15 cellular contexts compared by ENCODE assay signal in genomic region chr3:169286992-169287391, GRCh38.
DNase-seq lines count a peak whose midpoint lies in the region; ATAC-seq and TF ChIP-seq lines count a peak whose summit lies in the region.
"Had no signal": no experiment of that assay in that cellular context is flagged by ENCODE, and none has a peak within 500 bp of the region (broad histone marks: within the 10 kb centered on the region; RNA-seq: fewer than 3 reads in every experiment).

No MANE protein-coding gene starts in this region.

- ATAC-seq in left lung, result no peak
- ATAC-seq in upper lobe of left lung (ENCODE audit: low FRiP score in 2 of 2), result no peak
- ATAC-seq in GM21786 (IDR thresholded peaks at IDR 0.05; ENCODE audit: unreplicated experiment), result no peak
- ATAC-seq: GM12878 had no signal

- no peak for TF ChIP-seq POLR2A in upper lobe of left lung (IDR thresholded peaks at IDR 0.05)

- H3K36me3 ChIP-seq in cardiac muscle cell (no peaks in the 10 kb centered on the region), right atrium auricular region (no peaks in the 10 kb centered on the region), left lung (no peaks in the 10 kb centered on the region), upper lobe of left lung (no peaks in the 10 kb centered on the region)
- H3K36me3 ChIP-seq: esophagus muscularis mucosa had no signal

- H3K27me3 Mint-ChIP-seq in HFFc6 (ENCODE audit: insufficient read depth), result peaks cover 2% of the 10 kb centered on the region; the same call in 1 of the 2 replicates

- no peak for TF ChIP-seq EP300 in upper lobe of left lung (IDR thresholded peaks at IDR 0.05)

- DNase-seq in cardiac muscle cell (ENCODE audit: low read depth in 1 of 2, low spot score in 1 of 2), result no peak
- DNase-seq in right atrium auricular region (ENCODE audit: low spot score), result no peak
- peak; percentile 78 for DNase-seq in NCI-H510A treated with DMSO at 0.1 percent for 48 hours (lab: John Stamatoyannopoulos, UW)
- DNase-seq in left lung, result no peak
- no peak for DNase-seq in upper lobe of left lung
- no peak for DNase-seq in HFFc6
- no peak for DNase-seq in EL
- DNase-seq: activated CD4-positive, CD25-positive, alpha-beta regulatory T cell; DND-41; IMR-90; NCI-H1436; testis had no signal

- peak overlapping the region; percentile 75 for H3K27ac ChIP-seq in cardiac muscle cell
- no peak overlapping the region for H3K27ac ChIP-seq in right atrium auricular region
- peak overlapping the region; percentile 38 to 67 for H3K27ac ChIP-seq in left lung
- peak overlapping the region; percentile 28 to 67 (median 46) for H3K27ac ChIP-seq in upper lobe of left lung
- H3K27ac ChIP-seq: esophagus muscularis mucosa, testis had no signal

- intact Hi-C loops in left lung (cut with DNase I), result no loop called here

- H3K36me3 Mint-ChIP-seq in HFFc6 (ENCODE audit: low read depth), result no peaks in the 10 kb centered on the region

- no peaks in the 10 kb centered on the region for H3K27me3 ChIP-seq in cardiac muscle cell
- no peaks in the 10 kb centered on the region for H3K27me3 ChIP-seq in right atrium auricular region
- H3K27me3 ChIP-seq in left lung, result no peaks in the 10 kb centered on the region
- no peaks in the 10 kb centered on the region for H3K27me3 ChIP-seq in upper lobe of left lung
- H3K27me3 ChIP-seq: esophagus muscularis mucosa, testis had no signal

- H3K4me1 ChIP-seq in cardiac muscle cell (ENCODE audit: low read depth) (peaks cover 25% of the 10 kb centered on the region), right atrium auricular region (peaks cover 0 to 14% of the 10 kb centered on the region in 2 donors), left lung (peaks cover 8 to 11% of the 10 kb centered on the region in 2 donors), upper lobe of left lung (peaks cover 9 to 34% (median 14%) of the 10 kb centered on the region in 4 donors)
- H3K4me1 ChIP-seq: esophagus muscularis mucosa, testis had no signal

- 49 to 58% methylated on average over 6 of the region's 6 CpGs for WGBS in upper lobe of left lung, 2 donors

- H3K9me3 Mint-ChIP-seq in HFFc6, result no peaks in the 10 kb centered on the region

- H3K4me3 ChIP-seq in cardiac muscle cell, result no peak overlapping the region
- H3K4me3 ChIP-seq in right atrium auricular region, result no peak overlapping the region
- no peak overlapping the region for H3K4me3 ChIP-seq in left lung
- no peak overlapping the region for H3K4me3 ChIP-seq in upper lobe of left lung
- H3K4me3 ChIP-seq: esophagus muscularis mucosa, GM12878, testis had no signal

- H3K9me3 ChIP-seq in cardiac muscle cell (ENCODE audit: low read depth), result no peaks in the 10 kb centered on the region
- H3K9me3 ChIP-seq in right atrium auricular region, result no peaks in the 10 kb centered on the region
- H3K9me3 ChIP-seq in left lung, result no peaks in the 10 kb centered on the region
- no peaks in the 10 kb centered on the region for H3K9me3 ChIP-seq in upper lobe of left lung
- H3K9me3 ChIP-seq: esophagus muscularis mucosa, testis had no signal

- no peak overlapping the region for H3K27ac Mint-ChIP-seq in HFFc6

- H3K4me3 Mint-ChIP-seq in HFFc6, result no peak overlapping the region

- H3K4me1 Mint-ChIP-seq in HFFc6 (ENCODE audit: low read depth), result peaks cover 24% of the 10 kb centered on the region; the same call in 1 of the 2 replicates

- TF ChIP-seq CTCF in cardiac muscle cell (IDR thresholded peaks at IDR 0.05; ENCODE audit: low read depth, low read length) (no peak), right atrium auricular region (IDR thresholded peaks at IDR 0.05) (no peak), left lung (IDR thresholded peaks at IDR 0.05) (no peak), upper lobe of left lung (IDR thresholded peaks at IDR 0.05) (no peak), HFFc6 (IDR thresholded peaks at IDR 0.05) (no peak)

Comparison
In these comparisons a context has a peak if more than half of its experiments do, and no peak if none do; other contexts are left out.
1. H3K27ac ChIP-seq: peak in cardiac muscle cell (single experiment), left lung (2 of 2) and upper lobe of left lung (4 of 4); none in right atrium auricular region (0 of 2).